In the genomic region with DNA sequence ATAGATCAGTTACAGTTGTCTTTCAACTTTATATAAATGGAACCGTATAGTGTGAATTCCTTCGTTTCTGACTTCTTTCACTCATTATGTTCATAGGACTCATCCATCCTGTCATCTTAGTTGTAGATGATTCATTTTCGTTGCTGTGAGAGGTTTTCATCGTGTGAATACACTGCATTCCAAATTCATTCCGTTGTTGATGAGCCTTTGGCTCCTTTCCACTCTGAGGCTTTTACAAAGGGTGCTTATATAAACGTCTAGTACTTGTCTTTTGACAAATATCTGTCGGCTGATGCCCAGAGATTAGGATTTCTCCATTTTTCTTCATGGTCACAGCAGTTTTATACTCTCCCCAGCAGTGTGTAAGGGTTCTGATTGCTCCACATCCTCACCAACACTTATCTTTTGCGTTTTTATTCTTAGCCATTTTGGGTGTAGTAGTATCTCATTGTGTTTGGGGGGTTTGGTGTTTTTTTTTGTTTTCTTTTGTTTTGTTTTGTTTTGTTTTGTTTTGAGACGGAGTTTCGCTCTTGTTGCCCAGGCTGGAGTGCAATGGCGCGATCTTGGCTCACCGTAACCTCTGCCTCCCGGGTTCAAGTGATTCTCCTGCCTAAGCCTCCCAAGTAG, we compare ENCODE assay signal across 24 cellular contexts. TPM values are rescaled to one million over a fixed set of nuclear protein-coding genes. Genes with fewer than 3 reads are reported as not detected.
DNase-seq lines count a peak whose midpoint lies in the region; ATAC-seq, FAIRE-seq and TF ChIP-seq lines count a peak whose summit lies in the region.
"Had no signal": no experiment of that assay in that cellular context is flagged by ENCODE, and none has a peak within 500 bp of the region (broad histone marks: within the 10 kb centered on the region; RNA-seq: fewer than 3 reads in every experiment).

No MANE protein-coding gene starts in this region.

- no peaks in the 10 kb centered on the region for H3K27me3 Mint-ChIP-seq in activated naive CD8-positive, alpha-beta T cell treated with anti-CD3 and anti-CD28 coated beads, Interleukin-2, amount 10 ng/mL, durations not matched to agents 7 days and 5 days
- H3K27me3 Mint-ChIP-seq in activated naive CD8-positive, alpha-beta T cell treated with anti-CD3 and anti-CD28 coated beads, Interleukin-2, amount 50 U/mL, for 24 hours: no peaks in the 10 kb centered on the region
- H3K27me3 Mint-ChIP-seq in WTC11 (ENCODE audit: low read depth) (no peaks in the 10 kb centered on the region), glutamatergic neuron (ENCODE audit: unreplicated experiment) (peaks cover 5% of the 10 kb centered on the region)
- H3K27me3 Mint-ChIP-seq: brain had no signal

- ATAC-seq in activated naive CD8-positive, alpha-beta T cell treated with anti-CD3 and anti-CD28 coated beads, Interleukin-2, amount 10 ng/mL, durations not matched to agents 7 days and 5 days (ENCODE audit: low read depth): no peak
- no peak for ATAC-seq in activated naive CD8-positive, alpha-beta T cell treated with anti-CD3 and anti-CD28 coated beads, Interleukin-2, amount 50 U/mL, for 24 hours
- no peak for ATAC-seq in WTC11
- no peak for ATAC-seq in HG03095 (IDR thresholded peaks at IDR 0.05; ENCODE audit: unreplicated experiment)
- no peak for ATAC-seq in mucosa of descending colon
- ATAC-seq in HG03457 (IDR thresholded peaks at IDR 0.05; ENCODE audit: unreplicated experiment): no peak
- ATAC-seq: activated T-cell treated with anti-CD3 and anti-CD28 coated beads, Interleukin-2, amount 50 U/mL, for 4 hours; GM23338; heart left ventricle; left lung had no signal

- TF ChIP-seq CTCF in WTC11 (IDR thresholded peaks at IDR 0.05) (no peak), glutamatergic neuron (IDR thresholded peaks at IDR 0.05; ENCODE audit: partially characterized antibody, unreplicated experiment) (no peak), mucosa of descending colon (IDR thresholded peaks at IDR 0.05) (no peak)

- peak overlapping the region; percentile 16 for H3K27ac Mint-ChIP-seq in activated naive CD8-positive, alpha-beta T cell treated with anti-CD3 and anti-CD28 coated beads, Interleukin-2, amount 10 ng/mL, durations not matched to agents 7 days and 5 days
- no peak overlapping the region for H3K27ac Mint-ChIP-seq in activated naive CD8-positive, alpha-beta T cell treated with anti-CD3 and anti-CD28 coated beads, Interleukin-2, amount 50 U/mL, for 24 hours
- peak overlapping the region; percentile 5; the same call in 1 of the 2 replicates for H3K27ac Mint-ChIP-seq in WTC11
- H3K27ac Mint-ChIP-seq in glutamatergic neuron (ENCODE audit: unreplicated experiment): peak overlapping the region; percentile 16
- H3K27ac Mint-ChIP-seq: activated naive CD4-positive, alpha-beta T cell treated with anti-CD3 and anti-CD28 coated beads for 36 hours; GM23338 had no signal

- no peak for FAIRE-seq in urothelium cell line (lab: Jason Lieb, UNC)
- FAIRE-seq: A204.1 had no signal

- DNase-seq in activated naive CD8-positive, alpha-beta T cell treated with anti-CD3 and anti-CD28 coated beads, Interleukin-2, amount 10 ng/mL, durations not matched to agents 7 days and 5 days: no peak
- no peak for DNase-seq in activated naive CD8-positive, alpha-beta T cell treated with anti-CD3 and anti-CD28 coated beads, Interleukin-2, amount 50 U/mL, for 24 hours
- DNase-seq in WTC11 (ENCODE audit: low spot score) (no peak), glutamatergic neuron (no peak), urothelium cell line (ENCODE audit: low spot score) (peak; percentile 17), mucosa of descending colon (no peak)
- DNase-seq: activated CD8-positive, alpha-beta memory T cell treated with anti-CD3 and anti-CD28 coated beads for 24 hours; activated naive CD4-positive, alpha-beta T cell treated with anti-CD3 and anti-CD28 coated beads for 36 hours; activated T-cell treated with anti-CD3 and anti-CD28 coated beads, Interleukin-2, amount 50 U/mL, for 4 hours; C1 segment of cervical spinal cord; GF-D8; heart left ventricle; left lung; NCI-H524 treated with DMSO at 0.1 percent for 48 hours; RPMI8226; spleen; T-helper 9 cell had no signal

- H3K36me3 Mint-ChIP-seq in activated naive CD8-positive, alpha-beta T cell treated with anti-CD3 and anti-CD28 coated beads, Interleukin-2, amount 10 ng/mL, durations not matched to agents 7 days and 5 days: peaks cover 38% of the 10 kb centered on the region
- H3K36me3 Mint-ChIP-seq in activated naive CD8-positive, alpha-beta T cell treated with anti-CD3 and anti-CD28 coated beads, Interleukin-2, amount 50 U/mL, for 24 hours (ENCODE audit: low read depth): peaks cover 41% of the 10 kb centered on the region
- peaks cover 46% of the 10 kb centered on the region for H3K36me3 Mint-ChIP-seq in WTC11
- H3K36me3 Mint-ChIP-seq in glutamatergic neuron (ENCODE audit: unreplicated experiment): peaks cover 5% of the 10 kb centered on the region

- no peaks in the 10 kb centered on the region for H3K9me3 ChIP-seq in mucosa of descending colon
- H3K9me3 ChIP-seq: heart left ventricle, left lung, spleen, suprapubic skin had no signal

- no peaks in the 10 kb centered on the region for H3K4me1 ChIP-seq in mucosa of descending colon (ENCODE audit: low read depth)
- H3K4me1 ChIP-seq: suprapubic skin had no signal

- H3K4me3 Mint-ChIP-seq in activated naive CD8-positive, alpha-beta T cell treated with anti-CD3 and anti-CD28 coated beads, Interleukin-2, amount 10 ng/mL, durations not matched to agents 7 days and 5 days: no peak overlapping the region
- no peak overlapping the region for H3K4me3 Mint-ChIP-seq in activated naive CD8-positive, alpha-beta T cell treated with anti-CD3 and anti-CD28 coated beads, Interleukin-2, amount 50 U/mL, for 24 hours
- H3K4me3 Mint-ChIP-seq in WTC11: no peak overlapping the region
- no peak overlapping the region for H3K4me3 Mint-ChIP-seq in glutamatergic neuron (ENCODE audit: unreplicated experiment)
- H3K4me3 Mint-ChIP-seq: activated naive CD4-positive, alpha-beta T cell treated with anti-CD3 and anti-CD28 coated beads for 36 hours; activated T-cell treated with anti-CD3 and anti-CD28 coated beads, Interleukin-2, amount 50 U/mL, for 4 hours; brain; GM23338 had no signal

- no peaks in the 10 kb centered on the region for H3K9me3 Mint-ChIP-seq in activated naive CD8-positive, alpha-beta T cell treated with anti-CD3 and anti-CD28 coated beads, Interleukin-2, amount 10 ng/mL, durations not matched to agents 7 days and 5 days
- H3K9me3 Mint-ChIP-seq in activated naive CD8-positive, alpha-beta T cell treated with anti-CD3 and anti-CD28 coated beads, Interleukin-2, amount 50 U/mL, for 24 hours: no peaks in the 10 kb centered on the region
- H3K9me3 Mint-ChIP-seq in WTC11 (peaks cover 4% of the 10 kb centered on the region; the same call in 1 of the 2 replicates), glutamatergic neuron (ENCODE audit: unreplicated experiment) (peaks cover 10% of the 10 kb centered on the region)
- H3K9me3 Mint-ChIP-seq: activated naive CD4-positive, alpha-beta T cell treated with anti-CD3 and anti-CD28 coated beads for 36 hours; activated T-cell treated with anti-CD3 and anti-CD28 coated beads, Interleukin-2, amount 50 U/mL, for 4 hours; brain; GM23338 had no signal

- H3K4me3 ChIP-seq in mucosa of descending colon: no peak overlapping the region
- H3K4me3 ChIP-seq: coronary artery, GM23338, heart left ventricle, left lung, spleen, suprapubic skin had no signal

- intact Hi-C loops in mucosa of descending colon (cut with DNase I, micrococcal nuclease): no loop called here

- no peaks in the 10 kb centered on the region for H3K36me3 ChIP-seq in mucosa of descending colon (ENCODE audit: low read depth)

- CTCF ChIA-PET in WTC11 (lab: Charles Lee): no interaction called here

- POLR2A ChIA-PET in activated naive CD8-positive, alpha-beta T cell treated with anti-CD3 and anti-CD28 coated beads, Interleukin-2, amount 10 ng/mL, durations not matched to agents 7 days and 5 days (lab: Charles Lee): no interaction called here
- POLR2A ChIA-PET in WTC11 (lab: Charles Lee): no interaction called here

- peaks cover 25% of the 10 kb centered on the region for H3K4me1 Mint-ChIP-seq in activated naive CD8-positive, alpha-beta T cell treated with anti-CD3 and anti-CD28 coated beads, Interleukin-2, amount 10 ng/mL, durations not matched to agents 7 days and 5 days
- peaks cover 27% of the 10 kb centered on the region for H3K4me1 Mint-ChIP-seq in activated naive CD8-positive, alpha-beta T cell treated with anti-CD3 and anti-CD28 coated beads, Interleukin-2, amount 50 U/mL, for 24 hours
- H3K4me1 Mint-ChIP-seq in WTC11 (peaks cover 18% of the 10 kb centered on the region), glutamatergic neuron (ENCODE audit: low read depth, unreplicated experiment) (peaks cover 20% of the 10 kb centered on the region)

TF ChIP-seq in WTC11, 78 proteins besides CTCF, POLR2A, EP300 and RAD21 (continues in another document):
- TF ChIP-seq CREM (CRISPR knock-in tag; IDR thresholded peaks at IDR 0.05): no peak
- no peak for TF ChIP-seq FOXP1 (CRISPR knock-in tag; IDR thresholded peaks at IDR 0.05; ENCODE audit: borderline replicate concordance)
- TF ChIP-seq NFYB (CRISPR knock-in tag; conservative IDR thresholded peaks at IDR 0.05; ENCODE audit: low read depth): no peak

RNA-seq across cellular contexts. Expression of gene LRP2BP, which starts 48.6 kb away (rescaled TPM):
- total RNA-seq in activated naive CD8-positive, alpha-beta T cell treated with anti-CD3 and anti-CD28 coated beads, Interleukin-2, amount 10 ng/mL, durations not matched to agents 7 days and 5 days: under 1 TPM; 0.71 to 0.78 TPM
- total RNA-seq in WTC11 (2021) (0.33 to 0.69 TPM (median 0.39 TPM) in 3 replicates), glutamatergic neuron (ENCODE audit: unreplicated experiment) (1.1 TPM), mucosa of descending colon (1 to 10 TPM in 1 of 3 donors, under 1 TPM in 2; 0.35 to 1.3 (median 0.41) TPM)

RNA-seq across cellular contexts. Expression of gene ANKRD37, which starts 49.6 kb away (rescaled TPM):
- 1 to 10 TPM; 7.4 to 8.1 TPM for total RNA-seq in activated naive CD8-positive, alpha-beta T cell treated with anti-CD3 and anti-CD28 coated beads, Interleukin-2, amount 10 ng/mL, durations not matched to agents 7 days and 5 days
- total RNA-seq in WTC11 (2021) (3.0 to 6.5 TPM (median 5.6 TPM) in 3 replicates), glutamatergic neuron (ENCODE audit: unreplicated experiment) (4.6 TPM), mucosa of descending colon (10 to 100 TPM in 1 of 3 donors, 1 to 10 TPM in 2; 7.6 to 14.2 (median 9.7) TPM)
